ENCODE assay signal across 26 cellular contexts in genomic region chr1:44338136-44338535, GRCh38. TPM values are rescaled to one million over a fixed set of nuclear protein-coding genes. Genes with fewer than 3 reads are reported as not detected.
A peak's percentile ranks its signal among the peaks of the same experiment; 100 is the strongest.
DNase-seq lines count a peak whose midpoint lies in the region; ATAC-seq, FAIRE-seq and TF ChIP-seq lines count a peak whose summit lies in the region.
"Had no signal": no experiment of that assay in that cellular context is flagged by ENCODE, and none has a peak within 500 bp of the region (broad histone marks: within the 10 kb centered on the region; RNA-seq: fewer than 3 reads in every experiment).

No MANE protein-coding gene starts in this region.

- H3K79me2 ChIP-seq in HepG2 (ENCODE audit: insufficient read depth, low read length) = peaks cover 3% of the 10 kb centered on the region

- no peak for TF ChIP-seq EP300 in HepG2 (IDR thresholded peaks at IDR 0.05; ENCODE audit: low read depth in 2 of 2, low read length in 2 of 2)
- TF ChIP-seq EP300 in HepG2 (CRISPR knock-in tag; IDR thresholded peaks at IDR 0.05; ENCODE audit: borderline replicate concordance) = no peak

- WGBS in HepG2 (ENCODE audit: low lambda C conversion rate) = 100% methylated on average over 1 of the region's 2 CpGs
- WGBS in right lobe of liver (ENCODE audit: insufficient coverage, low coverage, low lambda C conversion rate, missing lambda C conversion rate) = no CpG with 5 or more reads among the region's 2 CpGs
- WGBS in endodermal cell (ENCODE audit: insufficient coverage in 1 of 2, insufficient read length in 1 of 2), 2 experiments = 92 to 100% methylated on average over 1 to 2 of the region's 2 CpGs

- no peak overlapping the region for H3K27ac ChIP-seq in HepG2 (ENCODE audit: extremely low read length, insufficient read depth, low read length)
- no peak overlapping the region for H3K27ac ChIP-seq in right lobe of liver
- H3K27ac ChIP-seq in endodermal cell (ENCODE audit: low read depth, low read length) = no peak overlapping the region
- H3K27ac ChIP-seq: A549, GM23248 had no signal

- in situ Hi-C loops in HepG2 (cut with HindIII; ENCODE audit: extremely low pct_ligation_motif_present, low pct_unique_long_range_greater_than_20kb) = no loop called here

- FAIRE-seq in HepG2 (lab: Jason Lieb, UNC) = no peak
- FAIRE-seq: A549, D721Med, GM12878, GM19239, H1 had no signal

- H3K9me3 ChIP-seq in HepG2 (ENCODE audit: low read length) (peaks cover 11% of the 10 kb centered on the region), right lobe of liver (no peaks in the 10 kb centered on the region), MG63 (peaks cover 3% of the 10 kb centered on the region; the same call in 1 of the 2 replicates), endodermal cell (ENCODE audit: control insufficient read depth, low read length) (peaks cover 34% of the 10 kb centered on the region)
- H3K9me3 ChIP-seq: A549 had no signal

- H3K4me1 Mint-ChIP-seq in endodermal cell = peaks cover 40% of the 10 kb centered on the region
- peaks cover 8% of the 10 kb centered on the region for H3K4me1 Mint-ChIP-seq in stimulated activated effector memory CD8-positive, alpha-beta T cell treated with anti-CD3 and anti-CD28 coated beads, Interleukin-12 subunit alpha, Interleukin-12 subunit beta, amount 100 ng/mL, for 72 hours

- no peak overlapping the region for H3K4me3 ChIP-seq in HepG2 (replicated peaks in 1 of 3; ENCODE audit: insufficient read depth in 1 of 3, low read depth in 2 of 3, low read length in 3 of 3)
- H3K4me3 ChIP-seq in right lobe of liver = no peak overlapping the region
- H3K4me3 ChIP-seq in MG63 = no peak overlapping the region
- H3K4me3 ChIP-seq in endodermal cell (ENCODE audit: low read length) = peak overlapping the region; percentile 70
- H3K4me3 ChIP-seq: A549, GM12878, GM23248 had no signal

- peaks cover 12% of the 10 kb centered on the region for H3K4me1 ChIP-seq in HepG2 (ENCODE audit: insufficient read depth, low read length)
- no peaks in the 10 kb centered on the region for H3K4me1 ChIP-seq in right lobe of liver
- H3K4me1 ChIP-seq in endodermal cell (ENCODE audit: control insufficient read depth, insufficient read depth, low read length) = peaks cover 6% of the 10 kb centered on the region

- H3K9ac ChIP-seq in HepG2 (ENCODE audit: insufficient read depth, low read depth, low read length) (no peak overlapping the region), endodermal cell (ENCODE audit: extremely low read depth, low read length, poor library complexity, severe bottlenecking) (no peak overlapping the region)
- H3K9ac ChIP-seq: GM23248 had no signal

- POLR2A ChIA-PET in HepG2 (lab: Yijun Ruan, JAX) = no interaction called here

- CTCF ChIA-PET in HepG2 (lab: Yijun Ruan, JAX; ENCODE audit: low intra/inter-chr PET ratio, low total read pairs) = no interaction called here

- TF ChIP-seq POLR2A in HepG2 (IDR thresholded peaks at IDR 0.05; ENCODE audit: insufficient read depth in 1 of 2, low read depth in 2 of 2, low read length in 2 of 2) = no peak
- TF ChIP-seq POLR2A in right lobe of liver (IDR thresholded peaks at IDR 0.05) = no peak

- peak; percentile 10 for DNase-seq in HepG2 (ENCODE audit: low spot score)
- DNase-seq in right lobe of liver = no peak
- peak; percentile 5 for DNase-seq in MG63
- DNase-seq in endodermal cell = no peak
- no peak for DNase-seq in stimulated activated effector memory CD8-positive, alpha-beta T cell treated with anti-CD3 and anti-CD28 coated beads, Interleukin-12 subunit alpha, Interleukin-12 subunit beta, amount 100 ng/mL, for 72 hours (ENCODE audit: low spot score in 2 of 2)
- no peak for DNase-seq in NCI-H2171 (lab: John Stamatoyannopoulos, UW)
- no peak for DNase-seq in H4 (ENCODE audit: low spot score)
- DNase-seq: 8988T; ACHN; C1 segment of cervical spinal cord; CD4-positive, alpha-beta memory T cell; COR-L47; DMS 273 treated with DMSO at 0.1 percent for 48 hours; DMS79; EL; GDM1; GM23248; H9; HFFc6 had no signal

- TF ChIP-seq RAD21 in HepG2 (CRISPR knock-in tag; IDR thresholded peaks at IDR 0.05) = no peak

- peaks cover 22% of the 10 kb centered on the region for H3K9me3 Mint-ChIP-seq in endodermal cell
- no peaks in the 10 kb centered on the region for H3K9me3 Mint-ChIP-seq in stimulated activated effector memory CD8-positive, alpha-beta T cell treated with anti-CD3 and anti-CD28 coated beads, Interleukin-12 subunit alpha, Interleukin-12 subunit beta, amount 100 ng/mL, for 72 hours

- intact Hi-C loops in HepG2 (cut with micrococcal nuclease; ENCODE audit: unreplicated experiment) (no loop called here), right lobe of liver (cut with DNase I) (no loop called here)

- ATAC-seq in HepG2 (no peak), right lobe of liver (no peak), HG02763 (IDR thresholded peaks at IDR 0.05; ENCODE audit: unreplicated experiment) (no peak)
- no peak for ATAC-seq in stimulated activated effector memory CD8-positive, alpha-beta T cell treated with anti-CD3 and anti-CD28 coated beads, Interleukin-12 subunit alpha, Interleukin-12 subunit beta, amount 100 ng/mL, for 72 hours
- ATAC-seq: A549, GM12878, HCT116 had no signal

- H3K4me2 ChIP-seq in HepG2 (ENCODE audit: low read depth, low read length) = no peak overlapping the region
- H3K4me2 ChIP-seq: A549 had no signal

- H3K36me3 Mint-ChIP-seq in endodermal cell (ENCODE audit: low read depth) = peaks cover 55% of the 10 kb centered on the region
- peaks cover 59% of the 10 kb centered on the region for H3K36me3 Mint-ChIP-seq in stimulated activated effector memory CD8-positive, alpha-beta T cell treated with anti-CD3 and anti-CD28 coated beads, Interleukin-12 subunit alpha, Interleukin-12 subunit beta, amount 100 ng/mL, for 72 hours

- H3K36me3 ChIP-seq in HepG2 (replicated peaks in 1 of 2; ENCODE audit: control insufficient read depth in 1 of 2, insufficient read depth in 2 of 2, low read length in 2 of 2) (peaks cover 15 to 45% of the 10 kb centered on the region in 2 experiments), right lobe of liver (peaks cover 0 to 19% (median 3%) of the 10 kb centered on the region in 4 donors), MG63 (peaks cover 57% of the 10 kb centered on the region), endodermal cell (ENCODE audit: control insufficient read depth, insufficient read depth, low read length) (peaks cover 59% of the 10 kb centered on the region)

- no peak overlapping the region for H2AFZ ChIP-seq in HepG2 (ENCODE audit: low read length)
- H2AFZ ChIP-seq: GM23248 had no signal

- no peak overlapping the region for H3K4me3 Mint-ChIP-seq in endodermal cell
- H3K4me3 Mint-ChIP-seq in stimulated activated effector memory CD8-positive, alpha-beta T cell treated with anti-CD3 and anti-CD28 coated beads, Interleukin-12 subunit alpha, Interleukin-12 subunit beta, amount 100 ng/mL, for 72 hours = no peak overlapping the region
- H3K4me3 Mint-ChIP-seq: CD4-positive, alpha-beta memory T cell; H9; HFFc6 had no signal

- TF ChIP-seq CTCF in HepG2 (CRISPR knock-in tag; IDR thresholded peaks at IDR 0.05) (no peak), right lobe of liver (IDR thresholded peaks at IDR 0.05) (no peak), endodermal cell (conservative IDR thresholded peaks at IDR 0.05) (no peak)

- H3K27me3 ChIP-seq in HepG2 (ENCODE audit: control insufficient read depth in 1 of 2, insufficient read depth in 2 of 2, low read length in 2 of 2) (no peaks in the 10 kb centered on the region), right lobe of liver (no peaks in the 10 kb centered on the region), MG63 (no peaks in the 10 kb centered on the region), endodermal cell (ENCODE audit: control insufficient read depth, insufficient read depth, low read length, poor library complexity, severe bottlenecking) (no peaks in the 10 kb centered on the region)

- H3K27ac Mint-ChIP-seq in endodermal cell = no peak overlapping the region
- H3K27ac Mint-ChIP-seq in stimulated activated effector memory CD8-positive, alpha-beta T cell treated with anti-CD3 and anti-CD28 coated beads, Interleukin-12 subunit alpha, Interleukin-12 subunit beta, amount 100 ng/mL, for 72 hours = peak overlapping the region; percentile 5
- H3K27ac Mint-ChIP-seq: H9, HFFc6 had no signal

- BruUV-seq in HepG2 (replicated peaks; lab: Mats Ljungman, UMichigan) = no TSS peak

- no peaks in the 10 kb centered on the region for H3K27me3 Mint-ChIP-seq in endodermal cell (ENCODE audit: insufficient read depth)
- H3K27me3 Mint-ChIP-seq: CD4-positive, alpha-beta memory T cell had no signal

- H4K20me1 ChIP-seq in HepG2 (ENCODE audit: insufficient read depth, low read length) = no peaks in the 10 kb centered on the region

RNA-seq across cellular contexts. Expression of gene ERI3, which starts 16.9 kb away (rescaled TPM):
- total RNA-seq in HepG2 (2016; rRNA removed; fragmentation: Illumina TruSeq; extraction: Trizol) = 35.9 and 40.3 TPM in 2 replicates
- 56.7 and 66.6 TPM in 2 replicates for total RNA-seq in HepG2 (2016; cell fraction: cytosol; rRNA removed; fragmentation: Illumina TruSeq; extraction: Trizol; ENCODE audit: low read depth)
- 34.0 and 36.1 TPM in 2 replicates for total RNA-seq in HepG2 (2016; cell fraction: insoluble cytoplasmic fraction; rRNA removed; fragmentation: Illumina TruSeq; extraction: Trizol)
- total RNA-seq in HepG2 (2016; cell fraction: membrane; rRNA removed; fragmentation: Illumina TruSeq; extraction: Trizol) = 50.1 and 65.3 TPM in 2 replicates
- 14.8 and 15.9 TPM in 2 replicates for total RNA-seq in HepG2 (2016; cell fraction: nucleus; rRNA removed; fragmentation: Illumina TruSeq; extraction: Trizol)
- 35.6 and 38.8 TPM in 2 replicates for polyA plus RNA-seq in HepG2 (2011; rRNA removed)
- polyA plus RNA-seq in HepG2 (2011; cell fraction: cytosol; rRNA removed) = 34.7 and 41.6 TPM in 2 replicates
- polyA plus RNA-seq in HepG2 (2011; cell fraction: nucleus; rRNA removed) = 38.0 and 40.6 TPM in 2 replicates
- polyA plus RNA-seq in HepG2 (2012) = 20.0 and 23.8 TPM in 2 replicates
- polyA plus RNA-seq in HepG2 (2016; cell fraction: cytosol; fragmentation: Illumina TruSeq; extraction: Trizol; ENCODE audit: low read depth) = 48.5 and 58.8 TPM in 2 replicates
- 27.8 and 38.1 TPM in 2 replicates for polyA plus RNA-seq in HepG2 (2016; cell fraction: insoluble cytoplasmic fraction; fragmentation: Illumina TruSeq; extraction: Trizol; ENCODE audit: low read depth)
- polyA plus RNA-seq in HepG2 (2016; cell fraction: membrane; fragmentation: Illumina TruSeq; extraction: Trizol; ENCODE audit: low read depth) = 52.6 and 54.7 TPM in 2 replicates
- 21.6 and 25.0 TPM in 2 replicates for polyA plus RNA-seq in HepG2 (2016; cell fraction: nucleus; fragmentation: Illumina TruSeq; extraction: Trizol; ENCODE audit: insufficient read depth, low read depth)
- 36.5 and 101 TPM in 2 replicates for polyA minus RNA-seq in HepG2 (2011; rRNA and poly(A)+ RNA removed; ENCODE audit: low replicate concordance)
- 23.0 and 23.3 TPM in 2 replicates for polyA minus RNA-seq in HepG2 (2011; cell fraction: cytosol; rRNA and poly(A)+ RNA removed)
- 16.2 and 18.5 TPM in 2 replicates for polyA minus RNA-seq in HepG2 (2011; cell fraction: nucleus; rRNA and poly(A)+ RNA removed)
- 10 to 100 TPM; 20.6 to 30.6 (median 23.8) TPM for total RNA-seq in right lobe of liver
- total RNA-seq in MG63 (2014; rRNA removed; shearing (Covaris generic); ENCODE audit: low replicate concordance) = 89.7 and 147 TPM in 2 replicates
- 10 to 100 TPM; 71.9 to 92.1 TPM for total RNA-seq in endodermal cell
- 56.5 TPM for polyA plus RNA-seq in endodermal cell (2013, experiment 1 of 2)
- polyA plus RNA-seq in endodermal cell (2013, experiment 2 of 2) = 59.4 TPM
- 108 and 118 TPM in 2 replicates for total RNA-seq in H4 (2014; rRNA removed; shearing (Covaris generic))

Comparison
In these comparisons a context has a peak if more than half of its experiments do, and no peak if none do; other contexts are left out.
1. DNase-seq: peak in HepG2 (single experiment) and MG63 (single experiment); none in right lobe of liver (0 of 3), endodermal cell (single experiment), stimulated activated effector memory CD8-positive, alpha-beta T cell treated with anti-CD3 and anti-CD28 coated beads, Interleukin-12 subunit alpha, Interleukin-12 subunit beta, amount 100 ng/mL, for 72 hours (0 of 2), NCI-H2171 (single experiment) and H4 (single experiment).